Comparison of ENCODE assay signal across 14 cellular contexts in the genomic region with DNA sequence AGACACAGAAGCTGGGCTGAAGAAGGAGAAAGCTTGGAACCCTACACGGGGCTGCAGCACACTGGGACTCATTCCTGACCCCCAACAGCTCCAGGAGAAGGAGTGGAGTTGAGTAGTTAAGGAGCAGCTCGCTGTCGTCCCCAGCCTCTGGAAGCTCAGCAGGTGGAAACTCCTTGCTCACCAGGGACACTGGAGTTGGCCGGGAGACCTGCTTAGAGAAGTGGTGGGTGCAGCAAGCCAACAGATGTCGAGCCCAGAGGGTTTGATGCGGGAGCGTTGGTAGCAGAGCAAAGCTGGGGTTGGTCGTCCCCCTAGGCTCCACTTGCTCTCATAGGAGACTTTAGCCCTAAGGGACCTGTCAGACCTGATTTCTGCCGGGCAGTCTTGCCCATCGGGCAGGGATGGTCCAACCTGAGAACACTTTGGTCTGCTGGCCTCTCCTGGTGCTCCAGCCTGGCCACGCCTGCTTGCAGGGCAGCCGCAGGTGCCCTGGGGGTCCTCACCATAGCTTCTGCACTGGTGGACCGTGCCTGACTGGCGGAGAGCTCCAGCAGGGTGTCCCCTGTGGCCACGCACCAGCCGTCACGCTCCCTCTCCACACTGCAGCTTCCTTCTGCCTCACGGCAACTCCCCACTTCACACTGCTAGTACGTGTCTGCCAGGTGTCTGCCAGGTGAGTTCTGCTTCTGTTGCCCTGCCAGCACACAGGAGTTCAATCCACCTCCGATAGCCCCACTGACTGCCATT.
DNase-seq lines count a peak whose midpoint lies in the region; ATAC-seq and TF ChIP-seq lines count a peak whose summit lies in the region.
"Had no signal": no experiment of that assay in that cellular context is flagged by ENCODE, and none has a peak within 500 bp of the region (broad histone marks: within the 10 kb centered on the region; RNA-seq: fewer than 3 reads in every experiment).

No MANE protein-coding gene starts in this region.

- TF ChIP-seq POLR2A in testis (IDR thresholded peaks at IDR 0.05), result no peak

- no peaks in the 10 kb centered on the region for H3K27me3 ChIP-seq in lower lobe of right lung (ENCODE audit: low read depth)
- no peaks in the 10 kb centered on the region for H3K27me3 ChIP-seq in testis
- H3K27me3 ChIP-seq in CD4-positive, alpha-beta T cell (ENCODE audit: control insufficient read depth, insufficient read depth, low read length), result no peaks in the 10 kb centered on the region
- H3K27me3 ChIP-seq: BLaER1 had no signal

- no peaks in the 10 kb centered on the region for H3K4me1 Mint-ChIP-seq in CD4-positive, alpha-beta T cell (ENCODE audit: low read depth)

- H3K27ac Mint-ChIP-seq in CD4-positive, alpha-beta T cell, result no peak overlapping the region

- H3K36me3 Mint-ChIP-seq in CD4-positive, alpha-beta T cell (ENCODE audit: low read depth), result no peaks in the 10 kb centered on the region

- no peaks in the 10 kb centered on the region for H3K9me3 Mint-ChIP-seq in CD4-positive, alpha-beta T cell

- ATAC-seq in lower lobe of right lung, result peak in 1 of 2 donors; percentile 40
- no peak for ATAC-seq in CD4-positive, alpha-beta T cell (ENCODE audit: poor library complexity)
- ATAC-seq in GM21447 (IDR thresholded peaks at IDR 0.05; ENCODE audit: unreplicated experiment), result no peak

- no peak for TF ChIP-seq CTCF in lower lobe of right lung (IDR thresholded peaks at IDR 0.05)
- no peak for TF ChIP-seq CTCF in testis (IDR thresholded peaks at IDR 0.05)
- no peak for TF ChIP-seq CTCF in CD4-positive, alpha-beta T cell (IDR thresholded peaks at IDR 0.05)

- H3K4me3 Mint-ChIP-seq in CD4-positive, alpha-beta T cell, result no peak overlapping the region

- WGBS in testis, 2 donors, result 65 to 70% methylated on average over 11 to 20 of the region's 20 CpGs

- H3K9me3 ChIP-seq in lower lobe of right lung (no peaks in the 10 kb centered on the region), testis (no peaks in the 10 kb centered on the region)
- no peaks in the 10 kb centered on the region for H3K9me3 ChIP-seq in CD4-positive, alpha-beta T cell (ENCODE audit: control insufficient read depth, low read length)

- POLR2A ChIA-PET in CD4-positive, alpha-beta T cell (lab: Charles Lee), result no interaction called here

- CTCF ChIA-PET in CD4-positive, alpha-beta T cell (lab: Charles Lee), result no interaction called here

- in situ Hi-C loops in KBM-7 (cut with MboI; ENCODE audit: low pct_unique_long_range_greater_than_20kb, low sequenced_read_pairs), result no loop called here

- DNase-seq in NCI-H1105 treated with DMSO at 0.1 percent for 48 hours (lab: John Stamatoyannopoulos, UW) (peak; percentile 36), NCI-H1105 (lab: John Stamatoyannopoulos, UW) (no peak), NCI-H345 treated with DMSO at 0.1 percent for 48 hours (lab: John Stamatoyannopoulos, UW; ENCODE audit: unreplicated experiment) (peak; percentile 51), lower lobe of right lung (peak; percentile 38), testis (peak; percentile 14), KBM-7 (no peak)
- DNase-seq in CD4-positive, alpha-beta T cell, result no peak
- DNase-seq: 8988T, DMS 273 treated with DMSO at 0.1 percent for 48 hours, MV-4-11, NCI-H510A treated with DMSO at 0.1 percent for 48 hours had no signal

- H3K27ac ChIP-seq in lower lobe of right lung, result no peak overlapping the region
- H3K27ac ChIP-seq in testis, result no peak overlapping the region
- H3K27ac ChIP-seq in CD4-positive, alpha-beta T cell (ENCODE audit: low read depth, low read length), result no peak overlapping the region
- H3K27ac ChIP-seq: BLaER1, SK-N-MC had no signal

- intact Hi-C loops in lower lobe of right lung (cut with DNase I), result no loop called here
- intact Hi-C loops in testis (cut with DNase I; ENCODE audit: low total_unique reads), result no loop called here
- intact Hi-C loops in CD4-positive, alpha-beta T cell (cut with DNase I, micrococcal nuclease), result no loop called here

- H3K36me3 ChIP-seq in lower lobe of right lung (no peaks in the 10 kb centered on the region), testis (ENCODE audit: low read depth, missing control alignments) (no peaks in the 10 kb centered on the region)
- H3K36me3 ChIP-seq: BLaER1 had no signal

- H3K4me1 ChIP-seq in lower lobe of right lung, result no peaks in the 10 kb centered on the region
- H3K4me1 ChIP-seq in testis, result no peaks in the 10 kb centered on the region
- H3K4me1 ChIP-seq: BLaER1 had no signal

- no peaks in the 10 kb centered on the region for H3K27me3 Mint-ChIP-seq in CD4-positive, alpha-beta T cell

- H3K4me3 ChIP-seq in lower lobe of right lung, result no peak overlapping the region
- H3K4me3 ChIP-seq in testis, result peak overlapping the region in 1 of 2 donors; percentile 29
- H3K4me3 ChIP-seq: BLaER1, SK-N-MC had no signal

Comparison
In these comparisons a context has a peak if more than half of its experiments do, and no peak if none do; other contexts are left out.
1. DNase-seq: peak in NCI-H1105 treated with DMSO at 0.1 percent for 48 hours (single experiment), NCI-H345 treated with DMSO at 0.1 percent for 48 hours (single experiment), lower lobe of right lung (single experiment) and testis (single experiment); none in NCI-H1105 (single experiment), CD4-positive, alpha-beta T cell (0 of 10) and KBM-7 (single experiment).